Comparison of ENCODE assay signal across 16 cellular contexts in genomic region chr4:166432125-166432524, GRCh38.
DNase-seq lines count a peak whose midpoint lies in the region; ATAC-seq, FAIRE-seq and TF ChIP-seq lines count a peak whose summit lies in the region.
"Had no signal": no experiment of that assay in that cellular context is flagged by ENCODE, and none has a peak within 500 bp of the region (broad histone marks: within the 10 kb centered on the region; RNA-seq: fewer than 3 reads in every experiment).

No MANE protein-coding gene starts in this region.

- H4K20me1 ChIP-seq in mammary epithelial cell (ENCODE audit: insufficient read depth, low read length): no peaks in the 10 kb centered on the region
- H4K20me1 ChIP-seq in PC-3 (ENCODE audit: low read length): no peaks in the 10 kb centered on the region
- H4K20me1 ChIP-seq: BLaER1 treated with 17β-estradiol and CSF1 and Interleukin-3, amounts not matched to agents 10 nM and 100 nM had no signal

- POLR2A ChIA-PET in PC-3 (lab: Charles Lee; ENCODE audit: unreplicated experiment) (no interaction called here), HEK293T (lab: Yijun Ruan, JAX) (no interaction called here)

- no peak for TF ChIP-seq CTCF in mammary epithelial cell (conservative IDR thresholded peaks at IDR 0.05 in 1 of 2, IDR thresholded peaks at IDR 0.05 in 1 of 2; ENCODE audit: extremely low read depth in 1 of 2, insufficient read depth in 1 of 2, low read depth in 1 of 2, low read length in 2 of 2)
- no peak for TF ChIP-seq CTCF in breast epithelium (IDR thresholded peaks at IDR 0.05)
- TF ChIP-seq CTCF in PC-3 (conservative IDR thresholded peaks at IDR 0.05; ENCODE audit: low read depth, low read length): no peak
- no peak for TF ChIP-seq CTCF in kidney (IDR thresholded peaks at IDR 0.05; ENCODE audit: borderline replicate concordance, extremely low read depth, insufficient read depth)
- no peak for TF ChIP-seq CTCF in upper lobe of right lung (IDR thresholded peaks at IDR 0.05)

- no peak for ATAC-seq in PC-3
- no peak for ATAC-seq in upper lobe of right lung
- ATAC-seq: CD8-positive, alpha-beta T cell had no signal

- intact Hi-C loops in mammary epithelial cell (cut with micrococcal nuclease): no loop called here
- intact Hi-C loops in breast epithelium (cut with DNase I; ENCODE audit: low total_unique reads): no loop called here
- intact Hi-C loops in PC-3 (cut with micrococcal nuclease): loop anchor here (5.0 kb wide), 1 partner anchor 265 kb away; no protein-coding TSS in a partner anchor
- intact Hi-C loops in kidney (cut with DNase I): no loop called here
- intact Hi-C loops in upper lobe of right lung (cut with DNase I): no loop called here

- no peak overlapping the region for H3K9ac ChIP-seq in mammary epithelial cell (ENCODE audit: insufficient read depth, low read length)
- peak overlapping the region; percentile 67 for H3K9ac ChIP-seq in PC-3 (ENCODE audit: low read length)
- H3K9ac ChIP-seq in kidney (ENCODE audit: low read length in 2 of 2): no peak overlapping the region
- H3K9ac ChIP-seq: BLaER1 treated with 17β-estradiol and CSF1 and Interleukin-3, amounts not matched to agents 10 nM and 100 nM; GM23248 had no signal

- H3K9me3 ChIP-seq in mammary epithelial cell (replicated peaks; ENCODE audit: insufficient read depth, low read length): no peaks in the 10 kb centered on the region
- no peaks in the 10 kb centered on the region for H3K9me3 ChIP-seq in breast epithelium
- H3K9me3 ChIP-seq in PC-3 (ENCODE audit: low read length): no peaks in the 10 kb centered on the region
- H3K9me3 ChIP-seq in kidney (ENCODE audit: control insufficient read depth in 1 of 2, low read length in 2 of 2): no peaks in the 10 kb centered on the region
- H3K9me3 ChIP-seq in upper lobe of right lung: no peaks in the 10 kb centered on the region
- H3K9me3 ChIP-seq: BLaER1 treated with 17β-estradiol and CSF1 and Interleukin-3, amounts not matched to agents 10 nM and 100 nM; HAP-1 had no signal

- CTCF ChIA-PET in mammary epithelial cell (lab: Charles Lee; ENCODE audit: low non-redundant PET) (no interaction called here), PC-3 (lab: Charles Lee) (no interaction called here), HEK293T (lab: Yijun Ruan, JAX) (no interaction called here)

- H3F3A ChIP-seq in PC-3 (ENCODE audit: low read length, unreplicated experiment): no peaks in the 10 kb centered on the region

- in situ Hi-C loops in mammary epithelial cell (cut with MboI; ENCODE audit: low sequenced_read_pairs in 2 of 2): no loop called here

- no TSS peak for BruUV-seq in mammary epithelial cell (replicated peaks; lab: Mats Ljungman, UMichigan)
- BruUV-seq in PC-3 (replicated peaks; lab: Mats Ljungman, UMichigan): no TSS peak

- H3K27me3 ChIP-seq in mammary epithelial cell (ENCODE audit: insufficient read depth, low read length) (no peaks in the 10 kb centered on the region), breast epithelium (no peaks in the 10 kb centered on the region), PC-3 (ENCODE audit: low read length) (no peaks in the 10 kb centered on the region), upper lobe of right lung (no peaks in the 10 kb centered on the region)
- H3K27me3 ChIP-seq: BLaER1 treated with 17β-estradiol and CSF1 and Interleukin-3, amounts not matched to agents 10 nM and 100 nM had no signal

- no peak for TF ChIP-seq POLR2A in breast epithelium (IDR thresholded peaks at IDR 0.05)

- no peaks in the 10 kb centered on the region; the same call in 1 of the 2 replicates for H3K9me2 ChIP-seq in PC-3 (replicated peaks; ENCODE audit: low read length)

- H2AFZ ChIP-seq in mammary epithelial cell (ENCODE audit: low read depth, low read length) (peak overlapping the region; percentile 64), PC-3 (ENCODE audit: low read length) (0 out of 2 replicates have a peak overlapping the region, but pooled peaks have one; percentile 23)
- H2AFZ ChIP-seq: GM23248 had no signal

- no peak overlapping the region for H3K4me2 ChIP-seq in mammary epithelial cell (ENCODE audit: insufficient read depth, low read depth, low read length)
- H3K4me2 ChIP-seq in PC-3 (ENCODE audit: low read length): peak overlapping the region; percentile 74
- H3K4me2 ChIP-seq: BLaER1 treated with 17β-estradiol and CSF1 and Interleukin-3, amounts not matched to agents 10 nM and 100 nM had no signal

- H3K79me2 ChIP-seq in mammary epithelial cell (ENCODE audit: insufficient read depth, low read length) (no peaks in the 10 kb centered on the region), PC-3 (ENCODE audit: low read length) (peaks cover 11% of the 10 kb centered on the region; the same call in 1 of the 2 replicates)

- H3K4me3 ChIP-seq in mammary epithelial cell (replicated peaks in 1 of 3; ENCODE audit: insufficient read depth in 1 of 3, low read depth in 2 of 3, low read length in 3 of 3) (no peak overlapping the region), breast epithelium (no peak overlapping the region), PC-3 (ENCODE audit: low read length) (peak overlapping the region; percentile 19), kidney (ENCODE audit: low read length in 2 of 2) (no peak overlapping the region), upper lobe of right lung (no peak overlapping the region)
- H3K4me3 ChIP-seq: BLaER1 treated with 17β-estradiol and CSF1 and Interleukin-3, amounts not matched to agents 10 nM and 100 nM; GM23248; HAP-1 had no signal

- DNase-seq in mammary epithelial cell (no peak), breast epithelium (ENCODE audit: low spot score in 2 of 2) (no peak), PC-3 (peak; percentile 48), kidney (no peak), HEK293T (ENCODE audit: extremely low spot score) (no peak), upper lobe of right lung (no peak), HuH-7.5 (ENCODE audit: low spot score) (no peak)
- DNase-seq: 8988T; Calu3; CD8-positive, alpha-beta T cell; DMS79 treated with DMSO at 0.1 percent for 48 hours; GM23248 had no signal

- H3K4me1 ChIP-seq in mammary epithelial cell (ENCODE audit: insufficient read depth, low read length) (peaks cover 28% of the 10 kb centered on the region), breast epithelium (no peaks in the 10 kb centered on the region), PC-3 (ENCODE audit: insufficient read depth, low read length) (peaks cover 65% of the 10 kb centered on the region), kidney (ENCODE audit: control insufficient read depth in 1 of 2, insufficient read depth in 1 of 2, low read depth in 1 of 2, low read length in 2 of 2) (no peaks in the 10 kb centered on the region), upper lobe of right lung (no peaks in the 10 kb centered on the region)
- H3K4me1 ChIP-seq: BLaER1 treated with 17β-estradiol and CSF1 and Interleukin-3, amounts not matched to agents 10 nM and 100 nM; HAP-1 had no signal

- dilution Hi-C loops in mammary epithelial cell (cut with HindIII; ENCODE audit: low sequenced_read_pairs): no loop called here

- H3K27ac ChIP-seq in mammary epithelial cell (ENCODE audit: insufficient read depth, low read depth, low read length) (no peak overlapping the region), breast epithelium (no peak overlapping the region), PC-3 (ENCODE audit: low read length) (peak overlapping the region; percentile 99), kidney (ENCODE audit: low read depth in 2 of 2, low read length in 2 of 2) (no peak overlapping the region), upper lobe of right lung (no peak overlapping the region)
- H3K27ac ChIP-seq: BLaER1 treated with 17β-estradiol and CSF1 and Interleukin-3, amounts not matched to agents 10 nM and 100 nM; GM23248 had no signal

- H3K36me3 ChIP-seq in mammary epithelial cell (ENCODE audit: insufficient read depth, low read length) (no peaks in the 10 kb centered on the region), breast epithelium (no peaks in the 10 kb centered on the region), PC-3 (ENCODE audit: low read depth, low read length) (no peaks in the 10 kb centered on the region; the same call in 1 of the 2 replicates), kidney (ENCODE audit: control insufficient read depth in 1 of 2, insufficient read depth in 2 of 2, low read length in 2 of 2) (no peaks in the 10 kb centered on the region), upper lobe of right lung (no peaks in the 10 kb centered on the region)
- H3K36me3 ChIP-seq: BLaER1 treated with 17β-estradiol and CSF1 and Interleukin-3, amounts not matched to agents 10 nM and 100 nM; HAP-1 had no signal

- FAIRE-seq in kidney (lab: Jason Lieb, UNC): peak; percentile 8
- FAIRE-seq: GM12891, HTR-8/SVneo had no signal

TF ChIP-seq in HEK293T, 16 proteins besides CTCF, POLR2A, EP300 and RAD21:
- no peak for TF ChIP-seq TARDBP (IDR thresholded peaks at IDR 0.05)
- no peak for TF ChIP-seq PKNOX1 (IDR thresholded peaks at IDR 0.05)
- TF ChIP-seq LEF1 (IDR thresholded peaks at IDR 0.05; ENCODE audit: borderline replicate concordance): no peak
- no peak for TF ChIP-seq CTBP1 (IDR thresholded peaks at IDR 0.05; ENCODE audit: borderline replicate concordance)
